Comparison of ENCODE assay signal across 6 cellular contexts in the genomic region with DNA sequence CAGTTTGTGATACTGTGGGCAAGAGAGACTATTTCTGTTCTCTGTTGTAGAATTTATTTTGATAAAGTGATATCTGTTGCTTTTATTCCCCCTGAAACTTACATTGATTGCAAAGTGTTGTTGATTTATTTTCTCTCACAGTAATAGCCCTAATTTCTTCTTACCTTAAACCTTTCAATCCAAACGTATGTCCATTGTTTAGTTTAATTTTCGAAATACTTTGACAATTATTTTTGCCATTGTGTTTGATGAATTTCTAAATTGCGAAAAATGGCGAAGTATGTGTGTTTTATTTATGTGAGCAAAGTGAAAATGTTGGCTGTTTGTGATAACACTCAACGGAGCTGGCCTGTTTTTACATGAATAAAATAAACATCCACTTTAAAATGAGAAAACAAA. TPM values are rescaled to one million over a fixed set of nuclear protein-coding genes. Genes with fewer than 3 reads are reported as not detected.
DNase-seq lines count a peak whose midpoint lies in the region; ATAC-seq and TF ChIP-seq lines count a peak whose summit lies in the region.
"Had no signal": no experiment of that assay in that cellular context is flagged by ENCODE, and none has a peak within 500 bp of the region (broad histone marks: within the 10 kb centered on the region; RNA-seq: fewer than 3 reads in every experiment).

No MANE protein-coding gene starts in this region.

- peaks cover 10% of the 10 kb centered on the region for H3K4me1 ChIP-seq in OCI-LY3 (ENCODE audit: low read length)
- H3K4me1 ChIP-seq in gastroesophageal sphincter, result peaks cover 6 to 28% (median 7%) of the 10 kb centered on the region in 3 donors
- peaks cover 0 to 31% (median 2%) of the 10 kb centered on the region in 4 donors for H3K4me1 ChIP-seq in tibial nerve

- 0 to 2% methylated on average over 2 to 5 of the region's 5 CpGs for WGBS in gastroesophageal sphincter (ENCODE audit: low coverage in 1 of 2), 2 donors
- 5 to 8% methylated on average over 5 of the region's 5 CpGs for WGBS in tibial nerve, 2 donors

- H3K36me3 ChIP-seq in OCI-LY3 (replicated peaks; ENCODE audit: low read depth, low read length) (no peaks in the 10 kb centered on the region), gastroesophageal sphincter (peaks cover 0 to under 1% of the 10 kb centered on the region in 2 donors), tibial nerve (peaks cover 0 to 13% (median 0%) of the 10 kb centered on the region in 3 donors)

- no peaks in the 10 kb centered on the region for H3K9me3 ChIP-seq in OCI-LY3 (ENCODE audit: insufficient read depth, low read length)
- H3K9me3 ChIP-seq in gastroesophageal sphincter, result no peaks in the 10 kb centered on the region
- no peaks in the 10 kb centered on the region for H3K9me3 ChIP-seq in tibial nerve

- no peaks in the 10 kb centered on the region for H4K20me1 ChIP-seq in OCI-LY3 (ENCODE audit: insufficient read depth, low read length)

- no peak for TF ChIP-seq CTCF in OCI-LY3 (IDR thresholded peaks at IDR 0.05; ENCODE audit: low read depth, low read length)
- no peak for TF ChIP-seq CTCF in gastroesophageal sphincter (IDR thresholded peaks at IDR 0.05)
- no peak for TF ChIP-seq CTCF in tibial nerve (IDR thresholded peaks at IDR 0.05)

- DNase-seq in tibial nerve (ENCODE audit: low spot score in 2 of 2) (no peak), NCI-H1048 (lab: John Stamatoyannopoulos, UW) (no peak), HCEC 1CT (no peak)

- ATAC-seq in gastroesophageal sphincter, result no peak

- H3K27ac ChIP-seq in OCI-LY3 (ENCODE audit: low read length) (peak overlapping the region; percentile 63), gastroesophageal sphincter (peak overlapping the region; percentile 83 to 92 (median 88)), tibial nerve (peak overlapping the region; percentile 57 to 93 (median 86))

- peak overlapping the region; percentile 86 for H3K4me2 ChIP-seq in OCI-LY3 (ENCODE audit: low read length)

- TF ChIP-seq EP300 in gastroesophageal sphincter (IDR thresholded peaks at IDR 0.05) (no peak), tibial nerve (IDR thresholded peaks at IDR 0.05) (no peak)

- H2AFZ ChIP-seq in OCI-LY3 (ENCODE audit: low read depth, low read length), result peak overlapping the region; percentile 92

- peaks cover 12% of the 10 kb centered on the region for H3K79me2 ChIP-seq in OCI-LY3 (ENCODE audit: low read length)

- H3K27me3 ChIP-seq in OCI-LY3 (ENCODE audit: low read depth, low read length), result no peaks in the 10 kb centered on the region
- no peaks in the 10 kb centered on the region for H3K27me3 ChIP-seq in gastroesophageal sphincter
- H3K27me3 ChIP-seq in tibial nerve, result no peaks in the 10 kb centered on the region

- TF ChIP-seq POLR2A in gastroesophageal sphincter (IDR thresholded peaks at IDR 0.05) (no peak), tibial nerve (IDR thresholded peaks at IDR 0.05) (no peak)

- peak overlapping the region; percentile 93 for H3K4me3 ChIP-seq in OCI-LY3 (ENCODE audit: low read length)
- H3K4me3 ChIP-seq in gastroesophageal sphincter, result peak overlapping the region; percentile 76 to 96
- peak overlapping the region; percentile 10 to 90 (median 60) for H3K4me3 ChIP-seq in tibial nerve

- H3K9ac ChIP-seq in OCI-LY3 (ENCODE audit: low read length), result peak overlapping the region; percentile 85

RNA-seq across cellular contexts. Expression of a gene that starts 0.4 kb away (rescaled TPM):
- total RNA-seq in gastroesophageal sphincter (10 to 100 TPM; 17.9 to 27.1 (median 24.5) TPM), tibial nerve (10 to 100 TPM; 12.2 to 38.2 (median 23.7) TPM)

RNA-seq across cellular contexts. Expression of a gene that starts 7.5 kb away (rescaled TPM):
- total RNA-seq in gastroesophageal sphincter (1 to 10 TPM; 3.1 to 6.6 (median 4.4) TPM), tibial nerve (1 to 10 TPM; 1.2 to 4.2 (median 1.8) TPM)
- total RNA-seq: M059J had no signal

RNA-seq across cellular contexts. Expression of a gene that starts 14.5 kb away (rescaled TPM):
- total RNA-seq in gastroesophageal sphincter (1 to 10 TPM; 3.2 to 6.4 (median 5.0) TPM), tibial nerve (1 to 10 TPM; 3.5 to 9.2 (median 7.3) TPM)

RNA-seq across cellular contexts. Expression of a gene that starts 14.8 kb away (rescaled TPM):
- total RNA-seq in gastroesophageal sphincter (1 to 10 TPM; 6.5 to 7.7 (median 7.2) TPM), tibial nerve (1 to 10 TPM; 5.0 to 6.9 (median 6.5) TPM)

RNA-seq across cellular contexts. Expression of a gene that starts 41.5 kb away (rescaled TPM):
- 10 to 100 TPM; 11.4 to 17.1 (median 12.9) TPM for total RNA-seq in gastroesophageal sphincter
- total RNA-seq in tibial nerve, result 10 to 100 TPM; 11.9 to 22.2 (median 14.2) TPM
